In genomic region chr3:16264174-16264707, GRCh38 we compare ENCODE assay signal across 8 cellular contexts. TPM values are rescaled to one million over a fixed set of nuclear protein-coding genes. Genes with fewer than 3 reads are reported as not detected.
A peak's percentile ranks its signal among the peaks of the same experiment; 100 is the strongest.
DNase-seq lines count a peak whose midpoint lies in the region; ATAC-seq and TF ChIP-seq lines count a peak whose summit lies in the region.

No MANE protein-coding gene starts in this region.

- no peaks in the 10 kb centered on the region for H3K9me3 ChIP-seq in CD4-positive, alpha-beta T cell (ENCODE audit: control insufficient read depth, low read length)
- H3K9me3 ChIP-seq in stomach: no peaks in the 10 kb centered on the region

- H3K9me3 Mint-ChIP-seq in CD4-positive, alpha-beta T cell: no peaks in the 10 kb centered on the region
- H3K9me3 Mint-ChIP-seq in HFFc6 (no peaks in the 10 kb centered on the region), activated B cell treated with CpG ODN at 0.5 μM for 24 hours (no peaks in the 10 kb centered on the region)

- no peak for TF ChIP-seq CTCF in CD4-positive, alpha-beta T cell (IDR thresholded peaks at IDR 0.05)
- TF ChIP-seq CTCF in HFFc6 (IDR thresholded peaks at IDR 0.05) (no peak), activated B cell treated with CpG ODN at 0.5 μM for 24 hours (IDR thresholded peaks at IDR 0.05) (no peak), stomach (IDR thresholded peaks at IDR 0.05) (peak in 1 of 7 experiments; percentile 8)

- intact Hi-C loops in CD4-positive, alpha-beta T cell (cut with DNase I, micrococcal nuclease): loop anchor here (5.0 to 10.0 kb wide), 4 partner anchors 407 to 839 kb away; partner anchors contain the start of genes BTD (in 1 of the 2), EAF1 (in 1 of the 2), HACL1 (in 1 of the 2) and METTL6 (in 1 of the 2)
- intact Hi-C loops in activated B cell treated with CpG ODN at 0.5 μM for 24 hours (cut with micrococcal nuclease) (loop anchor here (2.0 to 10.0 kb wide), 4 partner anchors 405 to 1609 kb away; partner anchors contain the start of gene CCDC174), stomach (cut with DNase I; ENCODE audit: low total_unique reads) (no loop called here)

- H3K27ac Mint-ChIP-seq in CD4-positive, alpha-beta T cell: peak overlapping the region; percentile 97
- H3K27ac Mint-ChIP-seq in HFFc6 (peak overlapping the region; percentile 98), activated B cell treated with CpG ODN at 0.5 μM for 24 hours (peak overlapping the region; percentile 100)

- peak overlapping the region; percentile 91 for H3K27ac ChIP-seq in CD4-positive, alpha-beta T cell (ENCODE audit: low read depth, low read length)
- H3K27ac ChIP-seq in stomach: peak overlapping the region; percentile 63 to 95 (median 94)

- H3K4me3 ChIP-seq in iPS-11a (ENCODE audit: low read depth, low read length) (peak overlapping the region; percentile 99), stomach (peak overlapping the region; percentile 75 to 94 (median 83))

- peaks cover 28% of the 10 kb centered on the region for H3K36me3 Mint-ChIP-seq in CD4-positive, alpha-beta T cell (ENCODE audit: low read depth)
- H3K36me3 Mint-ChIP-seq in HFFc6 (ENCODE audit: low read depth): peaks cover 15% of the 10 kb centered on the region
- peaks cover 30% of the 10 kb centered on the region for H3K36me3 Mint-ChIP-seq in activated B cell treated with CpG ODN at 0.5 μM for 24 hours (ENCODE audit: low read depth)

- no peaks in the 10 kb centered on the region for H3K27me3 ChIP-seq in CD4-positive, alpha-beta T cell (ENCODE audit: control insufficient read depth, insufficient read depth, low read length)
- H3K27me3 ChIP-seq in stomach: no peaks in the 10 kb centered on the region

- peaks cover 21 to 61% (median 51%) of the 10 kb centered on the region in 4 donors for H3K4me1 ChIP-seq in stomach

- POLR2A ChIA-PET in CD4-positive, alpha-beta T cell (lab: Charles Lee): interaction anchor here (0.7 to 3.4 kb wide), 19 partner anchors 10 to 1478 kb away, joined by 3 to 49 read pairs (median 6); partner anchors contain the start of genes CAPN7 and TBC1D5
- POLR2A ChIA-PET in activated B cell treated with CpG ODN at 0.5 μM for 24 hours (lab: Charles Lee): interaction anchor here (0.6 to 3.3 kb wide), 7 partner anchors 10 to 1166 kb away, joined by 3 to 16 read pairs (median 5); partner anchors contain the start of genes BTD, CAPN7, HACL1 and RBSN

- DNase-seq in CD4-positive, alpha-beta T cell: no peak
- no peak for DNase-seq in HFFc6
- no peak for DNase-seq in activated B cell treated with CpG ODN at 0.5 μM for 24 hours
- no peak for DNase-seq in stomach
- DNase-seq in SW 1271 (lab: John Stamatoyannopoulos, UW): no peak
- no peak for DNase-seq in DMS153 treated with DMSO at 0.1 percent for 48 hours (lab: John Stamatoyannopoulos, UW; ENCODE audit: unreplicated experiment)

- H3K36me3 ChIP-seq in stomach: peaks cover 0 to 29% (median 24%) of the 10 kb centered on the region in 4 donors

- ATAC-seq in CD4-positive, alpha-beta T cell (ENCODE audit: poor library complexity): no peak
- ATAC-seq in activated B cell treated with CpG ODN at 0.5 μM for 24 hours (ENCODE audit: low read depth): no peak
- no peak for ATAC-seq in HG03097 (IDR thresholded peaks at IDR 0.05; ENCODE audit: low FRiP score, unreplicated experiment)

- 0 to 1% (median 1%) methylated on average over 21 of the region's 21 CpGs for WGBS in stomach, 5 donors

- no peak for TF ChIP-seq POLR2A in stomach (IDR thresholded peaks at IDR 0.05)

- no peaks in the 10 kb centered on the region for H3K27me3 Mint-ChIP-seq in CD4-positive, alpha-beta T cell
- H3K27me3 Mint-ChIP-seq in HFFc6 (ENCODE audit: insufficient read depth) (no peaks in the 10 kb centered on the region), activated B cell treated with CpG ODN at 0.5 μM for 24 hours (no peaks in the 10 kb centered on the region)

- TF ChIP-seq EP300 in stomach (IDR thresholded peaks at IDR 0.05): no peak

- peak overlapping the region; percentile 100 for H3K4me3 Mint-ChIP-seq in CD4-positive, alpha-beta T cell
- H3K4me3 Mint-ChIP-seq in HFFc6 (peak overlapping the region; percentile 96; the same call in 1 of the 2 replicates), activated B cell treated with CpG ODN at 0.5 μM for 24 hours (peak overlapping the region; percentile 100)

- CTCF ChIA-PET in CD4-positive, alpha-beta T cell (lab: Charles Lee): interaction anchor here (0.9 to 8.6 kb wide), 9 partner anchors 12 to 287 kb away, joined by 3 to 78 read pairs (median 6); partner anchors contain the start of gene RFTN1
- CTCF ChIA-PET in activated B cell treated with CpG ODN at 0.5 μM for 24 hours (lab: Charles Lee): interaction anchor here (1.2 to 1.8 kb wide), 3 partner anchors 16 to 287 kb away, joined by 4 to 9 read pairs (median 8); no protein-coding TSS in a partner anchor

- peaks cover 48% of the 10 kb centered on the region for H3K4me1 Mint-ChIP-seq in CD4-positive, alpha-beta T cell (ENCODE audit: low read depth)
- H3K4me1 Mint-ChIP-seq in HFFc6 (ENCODE audit: low read depth): peaks cover 41% of the 10 kb centered on the region
- peaks cover 25% of the 10 kb centered on the region for H3K4me1 Mint-ChIP-seq in activated B cell treated with CpG ODN at 0.5 μM for 24 hours

RNA-seq across cellular contexts. Expression of gene DPH3, which starts 0.5 kb away (rescaled TPM):
- total RNA-seq in CD4-positive, alpha-beta T cell: 10 to 100 TPM; 10.5 to 12.8 TPM
- total RNA-seq in HFFc6 (2021; fragmentation: NEBNext Ultra II Directional; extraction: Animal tissue kit (Norgen Biotek cat#: 25700)): 10 to 100 TPM; 35.5 to 49.8 (median 44.3) TPM
- total RNA-seq in activated B cell treated with CpG ODN at 0.5 μM for 24 hours (13.4 and 14.7 TPM in 2 replicates), stomach (10 to 100 TPM in 3 of 5 donors, 1 to 10 TPM in 2; 4.7 to 19.6 (median 16.7) TPM)
- polyA plus RNA-seq in stomach: 10 to 100 TPM in 2 of 3 donors, 1 to 10 TPM in 1; 9.4 to 21.2 (median 19.7) TPM

RNA-seq across cellular contexts. Expression of gene OXNAD1, which starts 0.8 kb away (rescaled TPM):
- total RNA-seq in CD4-positive, alpha-beta T cell: 100 to 1,000 TPM; 135 TPM
- 1 to 10 TPM; 6.4 to 8.7 (median 8.1) TPM for total RNA-seq in HFFc6 (2021; fragmentation: NEBNext Ultra II Directional; extraction: Animal tissue kit (Norgen Biotek cat#: 25700))
- total RNA-seq in activated B cell treated with CpG ODN at 0.5 μM for 24 hours (5.5 and 8.7 TPM in 2 replicates), stomach (10 to 100 TPM in 2 of 5 donors, 1 to 10 TPM in 3; 6.7 to 51.3 (median 7.8) TPM)
- 10 to 100 TPM in 1 of 3 donors, 1 to 10 TPM in 2; 5.5 to 10.7 (median 7.4) TPM for polyA plus RNA-seq in stomach
